Comparison of ENCODE assay signal across 14 cellular contexts in the genomic region with DNA sequence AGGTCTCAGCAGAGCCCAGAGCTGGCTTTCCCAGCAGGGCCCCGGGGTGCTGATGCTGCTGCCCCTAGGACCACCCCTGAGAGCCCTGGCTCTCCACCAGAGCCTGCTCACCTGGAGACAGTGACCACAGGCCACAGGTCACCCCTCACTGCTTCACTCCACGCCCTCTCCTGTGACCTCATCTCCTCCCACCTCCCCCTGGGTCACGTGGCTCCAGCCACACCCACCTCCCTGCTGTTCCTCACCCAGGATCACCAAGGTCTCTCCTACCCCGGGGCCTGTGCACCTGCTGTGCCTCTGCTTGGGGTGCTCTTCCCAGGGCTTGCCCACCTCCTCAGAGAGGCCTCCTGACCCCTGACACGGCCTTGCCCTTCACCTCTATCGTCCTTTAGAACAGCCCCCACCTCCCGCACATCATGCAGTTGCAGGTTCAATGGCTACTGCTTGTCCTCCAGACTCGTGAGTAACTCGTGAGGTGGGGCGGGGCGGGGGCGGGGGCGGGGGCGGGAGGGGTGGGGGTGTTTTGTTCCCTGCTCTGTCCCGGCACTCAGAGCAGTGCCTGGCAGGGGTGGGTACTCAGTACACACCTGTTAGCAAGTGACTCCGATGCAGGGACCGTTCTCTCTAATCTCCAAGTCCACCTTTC.
DNase-seq lines count a peak whose midpoint lies in the region; ATAC-seq, FAIRE-seq and TF ChIP-seq lines count a peak whose summit lies in the region.
"Had no signal": no experiment of that assay in that cellular context is flagged by ENCODE, and none has a peak within 500 bp of the region (broad histone marks: within the 10 kb centered on the region; RNA-seq: fewer than 3 reads in every experiment).

No MANE protein-coding gene starts in this region.

- in situ Hi-C loops in HepG2 (cut with HindIII; ENCODE audit: extremely low pct_ligation_motif_present, low pct_unique_long_range_greater_than_20kb), result no loop called here

- H3K36me3 Mint-ChIP-seq in activated T-helper 17 cell treated with anti-CD3 and anti-CD28 coated beads, Interleukin-2, amount 50 U/mL, for 72 hours (ENCODE audit: low read depth), result no peaks in the 10 kb centered on the region

- TF ChIP-seq RAD21 in HepG2 (CRISPR knock-in tag; IDR thresholded peaks at IDR 0.05), result no peak

- H3K9me3 Mint-ChIP-seq in activated T-helper 17 cell treated with anti-CD3 and anti-CD28 coated beads, Interleukin-2, amount 50 U/mL, for 72 hours, result no peaks in the 10 kb centered on the region
- H3K9me3 Mint-ChIP-seq: activated CD4-positive, alpha-beta memory T cell treated with anti-CD3 and anti-CD28 coated beads, Interleukin-2, amount 10 ng/mL, durations not matched to agents 7 days and 5 days had no signal

- H3K27me3 Mint-ChIP-seq in activated T-helper 17 cell treated with anti-CD3 and anti-CD28 coated beads, Interleukin-2, amount 50 U/mL, for 72 hours, result peaks cover 12% of the 10 kb centered on the region

- no peaks in the 10 kb centered on the region for H3K79me2 ChIP-seq in HepG2 (ENCODE audit: insufficient read depth, low read length)

- FAIRE-seq in HepG2 (lab: Jason Lieb, UNC), result no peak
- FAIRE-seq: RCC 7860 had no signal

- no peak overlapping the region for H3K4me3 Mint-ChIP-seq in activated T-helper 17 cell treated with anti-CD3 and anti-CD28 coated beads, Interleukin-2, amount 50 U/mL, for 72 hours
- H3K4me3 Mint-ChIP-seq: activated CD4-positive, alpha-beta memory T cell treated with anti-CD3 and anti-CD28 coated beads, Interleukin-2, amount 10 ng/mL, durations not matched to agents 7 days and 5 days had no signal

- H3K9me3 ChIP-seq in HepG2 (ENCODE audit: low read length), result no peaks in the 10 kb centered on the region

- no peaks in the 10 kb centered on the region for H3K36me3 ChIP-seq in HepG2 (replicated peaks in 1 of 2; ENCODE audit: control insufficient read depth in 1 of 2, insufficient read depth in 2 of 2, low read length in 2 of 2)

- ATAC-seq in GM18502 (IDR thresholded peaks at IDR 0.05; ENCODE audit: poor library complexity, unreplicated experiment) (peak; percentile 71), GM21529 (IDR thresholded peaks at IDR 0.05; ENCODE audit: unreplicated experiment) (peak; percentile 76), HG03432 (IDR thresholded peaks at IDR 0.05; ENCODE audit: unreplicated experiment) (peak; percentile 72), HepG2 (peak; percentile 72), GM19397 (IDR thresholded peaks at IDR 0.05; ENCODE audit: unreplicated experiment) (no peak)
- no peak for ATAC-seq in activated T-helper 17 cell treated with anti-CD3 and anti-CD28 coated beads, Interleukin-2, amount 50 U/mL, for 72 hours (replicated peaks)

- H4K20me1 ChIP-seq in HepG2 (ENCODE audit: insufficient read depth, low read length), result no peaks in the 10 kb centered on the region

- peaks cover 55% of the 10 kb centered on the region for H3K4me1 ChIP-seq in HepG2 (ENCODE audit: insufficient read depth, low read length)

- no TSS peak for BruUV-seq in HepG2 (replicated peaks; lab: Mats Ljungman, UMichigan)

- TF ChIP-seq EP300 in HepG2 (IDR thresholded peaks at IDR 0.05; ENCODE audit: low read depth in 2 of 2, low read length in 2 of 2), result no peak
- TF ChIP-seq EP300 in HepG2 (CRISPR knock-in tag; IDR thresholded peaks at IDR 0.05; ENCODE audit: borderline replicate concordance), result no peak

- DNase-seq in HepG2 (ENCODE audit: low spot score), result peak; percentile 54
- no peak for DNase-seq in NCI-H524 (lab: John Stamatoyannopoulos, UW)
- no peak for DNase-seq in AML-193 (lab: John Stamatoyannopoulos, UW)
- DNase-seq: activated CD4-positive, alpha-beta memory T cell treated with anti-CD3 and anti-CD28 coated beads, Interleukin-2, amount 10 ng/mL, durations not matched to agents 7 days and 5 days; anterior cingulate cortex; DMS153; NCI-H1105 had no signal

- H3K4me3 ChIP-seq in HepG2 (replicated peaks in 1 of 3; ENCODE audit: insufficient read depth in 1 of 3, low read depth in 2 of 3, low read length in 3 of 3), result peak overlapping the region; percentile 57 to 71 (median 66)

- CTCF ChIA-PET in HepG2 (lab: Yijun Ruan, JAX; ENCODE audit: low intra/inter-chr PET ratio, low total read pairs), result no interaction called here

- TF ChIP-seq POLR2A in HepG2 (IDR thresholded peaks at IDR 0.05; ENCODE audit: insufficient read depth in 1 of 2, low read depth in 2 of 2, low read length in 2 of 2), result 0 out of 4 replicates have a peak, but pooled peaks of 1 of the 2 experiments have one; percentile 54

- H3K4me1 Mint-ChIP-seq in activated T-helper 17 cell treated with anti-CD3 and anti-CD28 coated beads, Interleukin-2, amount 50 U/mL, for 72 hours, result no peaks in the 10 kb centered on the region
- H3K4me1 Mint-ChIP-seq: activated CD4-positive, alpha-beta memory T cell treated with anti-CD3 and anti-CD28 coated beads, Interleukin-2, amount 10 ng/mL, durations not matched to agents 7 days and 5 days had no signal

- peak overlapping the region; percentile 56; the same call in 1 of the 2 replicates for H3K9ac ChIP-seq in HepG2 (ENCODE audit: insufficient read depth, low read depth, low read length)

- H3K27me3 ChIP-seq in HepG2 (ENCODE audit: control insufficient read depth in 1 of 2, insufficient read depth in 2 of 2, low read length in 2 of 2), result no peaks in the 10 kb centered on the region

- WGBS in HepG2 (ENCODE audit: low lambda C conversion rate), result 8% methylated on average over 17 of the region's 17 CpGs

- no peak overlapping the region for H3K27ac Mint-ChIP-seq in activated T-helper 17 cell treated with anti-CD3 and anti-CD28 coated beads, Interleukin-2, amount 50 U/mL, for 72 hours
- H3K27ac Mint-ChIP-seq: activated CD4-positive, alpha-beta memory T cell treated with anti-CD3 and anti-CD28 coated beads, Interleukin-2, amount 10 ng/mL, durations not matched to agents 7 days and 5 days had no signal

- no peak for TF ChIP-seq CTCF in HepG2 (CRISPR knock-in tag; IDR thresholded peaks at IDR 0.05)

- H2AFZ ChIP-seq in HepG2 (ENCODE audit: low read length), result peak overlapping the region; percentile 32

- H3K27ac ChIP-seq in HepG2 (ENCODE audit: extremely low read length, insufficient read depth, low read length), result no peak overlapping the region
- H3K27ac ChIP-seq: epithelial cell of prostate had no signal

- POLR2A ChIA-PET in HepG2 (lab: Yijun Ruan, JAX), result interaction anchor here (1.0 to 2.8 kb wide), 5 partner anchors 13 to 261 kb away, joined by 3 to 13 read pairs (median 5); no protein-coding TSS in a partner anchor

- H3K4me2 ChIP-seq in HepG2 (ENCODE audit: low read depth, low read length), result peak overlapping the region; percentile 89

- intact Hi-C loops in HepG2 (cut with micrococcal nuclease; ENCODE audit: unreplicated experiment), result loop anchor here (5.0 kb wide), 1 partner anchor 47 kb away; no protein-coding TSS in a partner anchor

TF ChIP-seq in HepG2, 621 proteins besides CTCF, POLR2A, EP300 and RAD21 (continues in another document):
- TF ChIP-seq SIX4 (CRISPR knock-in tag; IDR thresholded peaks at IDR 0.05) (no peak), ZNF749 (CRISPR knock-in tag; IDR thresholded peaks at IDR 0.05; ENCODE audit: borderline replicate concordance) (no peak), ZNF841 (CRISPR knock-in tag; IDR thresholded peaks at IDR 0.05; ENCODE audit: borderline replicate concordance) (no peak), KDM5B (CRISPR knock-in tag; IDR thresholded peaks at IDR 0.05; ENCODE audit: borderline replicate concordance) (no peak), ZNF570 (CRISPR knock-in tag; IDR thresholded peaks at IDR 0.05; ENCODE audit: borderline replicate concordance) (no peak), ZNF235 (CRISPR knock-in tag; IDR thresholded peaks at IDR 0.05; ENCODE audit: borderline replicate concordance) (no peak), NFATC3 (CRISPR knock-in tag; IDR thresholded peaks at IDR 0.05) (no peak), SNAPC2 (CRISPR knock-in tag; IDR thresholded peaks at IDR 0.05) (no peak), ZNF652 (CRISPR knock-in tag; IDR thresholded peaks at IDR 0.05; ENCODE audit: borderline replicate concordance, low read depth) (no peak), ZNF550 (CRISPR knock-in tag; IDR thresholded peaks at IDR 0.05; ENCODE audit: borderline replicate concordance) (no peak), JUN (CRISPR knock-in tag; IDR thresholded peaks at IDR 0.05) (no peak), TCF7 (IDR thresholded peaks at IDR 0.05; ENCODE audit: low read depth) (no peak), HOXA5 (CRISPR knock-in tag; IDR thresholded peaks at IDR 0.05) (no peak), TAF1 (CRISPR knock-in tag; IDR thresholded peaks at IDR 0.05) (peak; percentile 42; the same call in 1 of the 2 replicates)
- TF ChIP-seq, protein P1, sequence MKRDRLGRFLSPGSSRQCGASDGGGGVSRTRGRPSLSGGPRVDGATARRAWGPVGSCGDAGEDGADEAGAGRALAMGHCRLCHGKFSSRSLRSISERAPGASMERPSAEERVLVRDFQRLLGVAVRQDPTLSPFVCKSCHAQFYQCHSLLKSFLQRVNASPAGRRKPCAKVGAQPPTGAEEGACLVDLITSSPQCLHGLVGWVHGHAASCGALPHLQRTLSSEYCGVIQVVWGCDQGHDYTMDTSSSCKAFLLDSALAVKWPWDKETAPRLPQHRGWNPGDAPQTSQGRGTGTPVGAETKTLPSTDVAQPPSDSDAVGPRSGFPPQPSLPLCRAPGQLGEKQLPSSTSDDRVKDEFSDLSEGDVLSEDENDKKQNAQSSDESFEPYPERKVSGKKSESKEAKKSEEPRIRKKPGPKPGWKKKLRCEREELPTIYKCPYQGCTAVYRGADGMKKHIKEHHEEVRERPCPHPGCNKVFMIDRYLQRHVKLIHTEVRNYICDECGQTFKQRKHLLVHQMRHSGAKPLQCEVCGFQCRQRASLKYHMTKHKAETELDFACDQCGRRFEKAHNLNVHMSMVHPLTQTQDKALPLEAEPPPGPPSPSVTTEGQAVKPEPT (CRISPR knock-in tag; IDR thresholded peaks at IDR 0.05; ENCODE audit: low read depth), result no peak
- TF ChIP-seq, protein P2, sequence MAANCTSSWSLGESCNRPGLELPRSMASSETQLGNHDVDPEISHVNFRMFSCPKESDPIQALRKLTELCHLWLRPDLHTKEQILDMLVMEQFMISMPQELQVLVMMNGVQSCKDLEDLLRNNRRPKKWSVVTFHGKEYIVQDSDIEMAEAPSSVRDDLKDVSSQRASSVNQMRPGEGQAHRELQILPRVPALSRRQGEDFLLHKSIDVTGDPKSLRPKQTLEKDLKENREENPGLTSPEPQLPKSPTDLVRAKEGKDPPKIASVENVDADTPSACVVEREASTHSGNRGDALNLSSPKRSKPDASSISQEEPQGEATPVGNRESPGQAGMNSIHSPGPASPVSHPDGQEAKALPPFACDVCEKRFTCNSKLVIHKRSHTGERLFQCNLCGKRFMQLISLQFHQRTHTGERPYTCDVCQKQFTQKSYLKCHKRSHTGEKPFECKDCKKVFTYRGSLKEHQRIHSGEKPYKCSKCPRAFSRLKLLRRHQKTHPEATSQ (CRISPR knock-in tag; IDR thresholded peaks at IDR 0.05; ENCODE audit: borderline replicate concordance), result no peak
- TF ChIP-seq, protein P3, sequence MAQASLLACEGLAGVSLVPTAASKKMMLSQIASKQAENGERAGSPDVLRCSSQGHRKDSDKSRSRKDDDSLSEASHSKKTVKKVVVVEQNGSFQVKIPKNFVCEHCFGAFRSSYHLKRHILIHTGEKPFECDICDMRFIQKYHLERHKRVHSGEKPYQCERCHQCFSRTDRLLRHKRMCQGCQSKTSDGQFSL (CRISPR knock-in tag; IDR thresholded peaks at IDR 0.05), result no peak

Comparison
In these comparisons a context has a peak if more than half of its experiments do, and no peak if none do; other contexts are left out.
1. ATAC-seq: peak in GM18502 (single experiment), GM21529 (single experiment), HG03432 (single experiment) and HepG2 (single experiment); none in activated T-helper 17 cell treated with anti-CD3 and anti-CD28 coated beads, Interleukin-2, amount 50 U/mL, for 72 hours (single experiment) and GM19397 (single experiment).